Comparison of ENCODE assay signal across 14 cellular contexts in the genomic region with DNA sequence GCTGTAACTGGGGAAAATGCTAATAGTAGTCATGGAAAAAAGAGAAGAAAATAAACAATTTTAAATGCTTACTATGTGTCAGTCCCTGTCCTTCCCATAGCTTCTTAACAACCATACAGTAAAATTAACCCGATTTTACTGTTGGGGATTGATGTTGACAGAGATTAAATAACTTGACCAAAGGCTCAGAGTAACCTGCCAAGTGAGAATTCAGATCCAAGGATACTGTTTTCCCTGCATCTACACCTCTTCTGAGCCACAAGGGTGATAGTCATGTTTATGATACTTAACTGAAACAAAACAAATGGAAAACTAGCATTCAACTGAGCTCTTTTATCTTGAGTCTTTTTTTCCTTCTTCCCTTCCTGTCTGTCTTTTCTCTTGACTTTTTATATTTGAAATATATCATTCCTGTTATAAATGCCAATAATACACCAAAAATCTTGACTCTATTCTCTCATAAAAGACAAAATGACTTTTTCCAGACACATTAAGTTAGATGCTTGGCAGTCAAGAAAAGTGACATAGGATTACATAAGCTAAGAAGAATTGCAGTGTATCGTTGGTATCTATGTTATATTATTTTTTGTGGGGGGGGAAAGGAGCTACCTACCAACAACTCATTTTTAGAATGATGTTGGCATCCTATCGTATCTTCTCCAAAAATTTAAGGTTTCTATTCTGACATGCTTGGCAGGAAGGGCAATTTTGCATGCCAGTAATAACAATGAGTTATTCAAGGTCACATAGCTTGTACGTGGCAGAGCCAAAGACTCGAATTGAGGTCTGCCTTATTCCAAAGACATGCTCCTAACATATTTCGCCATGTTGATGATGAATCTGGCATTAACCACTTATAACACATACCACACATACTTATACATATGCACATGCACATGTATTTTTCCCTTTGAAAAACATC.
DNase-seq lines count a peak whose midpoint lies in the region; ATAC-seq and TF ChIP-seq lines count a peak whose summit lies in the region.
"Had no signal": no experiment of that assay in that cellular context is flagged by ENCODE, and none has a peak within 500 bp of the region (broad histone marks: within the 10 kb centered on the region; RNA-seq: fewer than 3 reads in every experiment).

No MANE protein-coding gene starts in this region.

- H3K27me3 ChIP-seq in SK-N-SH (ENCODE audit: insufficient read depth) = no peaks in the 10 kb centered on the region
- no peaks in the 10 kb centered on the region for H3K27me3 ChIP-seq in thymus (ENCODE audit: control insufficient read depth, insufficient read depth)
- no peaks in the 10 kb centered on the region for H3K27me3 ChIP-seq in tibial nerve
- no peaks in the 10 kb centered on the region for H3K27me3 ChIP-seq in uterus

- no peak overlapping the region for H2AFZ ChIP-seq in SK-N-SH (ENCODE audit: low read depth)

- H3K9me3 ChIP-seq in SK-N-SH (no peaks in the 10 kb centered on the region), thymus (ENCODE audit: control insufficient read depth) (no peaks in the 10 kb centered on the region), tibial nerve (no peaks in the 10 kb centered on the region), uterus (no peaks in the 10 kb centered on the region)
- H3K9me3 ChIP-seq: Caco-2, HAP-1 had no signal

- POLR2A ChIA-PET in SK-N-SH (lab: Yijun Ruan, JAX) = no interaction called here

- H3K79me2 ChIP-seq in SK-N-SH (ENCODE audit: insufficient read depth) = no peaks in the 10 kb centered on the region

- TF ChIP-seq CTCF in SK-N-SH (IDR thresholded peaks at IDR 0.05) = no peak
- no peak for TF ChIP-seq CTCF in GM13976 (IDR thresholded peaks at IDR 0.05; ENCODE audit: borderline replicate concordance, control extremely low read depth, extremely low read depth, insufficient read depth, missing control alignments)
- no peak for TF ChIP-seq CTCF in tibial nerve (IDR thresholded peaks at IDR 0.05)
- no peak for TF ChIP-seq CTCF in uterus (IDR thresholded peaks at IDR 0.05)

- TF ChIP-seq EP300 in SK-N-SH (IDR thresholded peaks at IDR 0.05; ENCODE audit: borderline replicate concordance in 1 of 2, low read depth in 1 of 2, low read length in 1 of 2) = no peak
- no peak for TF ChIP-seq EP300 in tibial nerve (IDR thresholded peaks at IDR 0.05)

- CTCF ChIA-PET in SK-N-SH (lab: Yijun Ruan, JAX) = no interaction called here

- H3K4me2 ChIP-seq in SK-N-SH = no peak overlapping the region

- no peak overlapping the region for H3K4me3 ChIP-seq in SK-N-SH (ENCODE audit: low read depth in 2 of 2, low read length in 1 of 2)
- H3K4me3 ChIP-seq in thymus (ENCODE audit: low read length) = no peak overlapping the region
- no peak overlapping the region for H3K4me3 ChIP-seq in tibial nerve
- no peak overlapping the region for H3K4me3 ChIP-seq in uterus
- H3K4me3 ChIP-seq: HAP-1 had no signal

- TF ChIP-seq RAD21 in SK-N-SH (IDR thresholded peaks at IDR 0.05; ENCODE audit: low read length) = no peak

- 35% methylated on average over 6 of the region's 6 CpGs for WGBS in SK-N-SH (ENCODE audit: low lambda C conversion rate)
- WGBS in thymus = 93% methylated on average over 6 of the region's 6 CpGs
- 35 to 36% methylated on average over 6 of the region's 6 CpGs for WGBS in tibial nerve, 2 donors

- H3K9ac ChIP-seq in SK-N-SH = no peak overlapping the region

- H3K9me2 ChIP-seq in SK-N-SH = no peaks in the 10 kb centered on the region

- no peaks in the 10 kb centered on the region for H4K20me1 ChIP-seq in SK-N-SH (ENCODE audit: insufficient read depth)

- TF ChIP-seq POLR2A in tibial nerve (IDR thresholded peaks at IDR 0.05) = no peak
- TF ChIP-seq POLR2A in uterus (IDR thresholded peaks at IDR 0.05) = no peak

- H3K36me3 ChIP-seq in SK-N-SH (replicated peaks in 1 of 2; ENCODE audit: control insufficient read depth in 1 of 2, insufficient read depth in 2 of 2, low read length in 1 of 2) (no peaks in the 10 kb centered on the region), thymus (ENCODE audit: control insufficient read depth, insufficient read depth) (no peaks in the 10 kb centered on the region), tibial nerve (no peaks in the 10 kb centered on the region), uterus (no peaks in the 10 kb centered on the region)
- H3K36me3 ChIP-seq: HAP-1 had no signal

- intact Hi-C loops in uterus (cut with DNase I; ENCODE audit: low total_unique reads) = no loop called here

- DNase-seq in SK-N-SH (no peak), astrocyte of the hippocampus (ENCODE audit: low read depth, low spot score) (peak; percentile 15), fibroblast of the conjunctiva (ENCODE audit: low read depth) (peak; percentile 9), GM13976 (ENCODE audit: low spot score) (no peak), tibial nerve (ENCODE audit: low spot score in 2 of 2) (no peak), uterus (no peak)
- DNase-seq: CD8-positive, alpha-beta memory T cell; DND-41; GDM1 had no signal

- ATAC-seq in SK-N-SH treated with all-trans-retinoic acid at 6 μM for 48 hours = peak; percentile 57

- peak overlapping the region in 1 of 2 experiments; percentile 20; a peak in 1 of 4 replicates for H3K27ac ChIP-seq in SK-N-SH (ENCODE audit: low read depth in 2 of 2, low read length in 1 of 2)
- H3K27ac ChIP-seq in thymus (ENCODE audit: low read depth) = peak overlapping the region; percentile 43
- H3K27ac ChIP-seq in tibial nerve = no peak overlapping the region
- H3K27ac ChIP-seq in uterus = no peak overlapping the region
- H3K27ac ChIP-seq: 22Rv1 had no signal

- H3K4me1 ChIP-seq in SK-N-SH (ENCODE audit: control insufficient read depth in 1 of 2, insufficient read depth in 2 of 2, low read depth in 1 of 2, low read length in 1 of 2) (no peaks in the 10 kb centered on the region), thymus (ENCODE audit: control insufficient read depth, insufficient read depth, low read length) (peaks cover 52% of the 10 kb centered on the region), tibial nerve (no peaks in the 10 kb centered on the region), uterus (no peaks in the 10 kb centered on the region)
- H3K4me1 ChIP-seq: HAP-1 had no signal

- in situ Hi-C loops in GM13976 (cut with MboI; ENCODE audit: low sequenced_read_pairs, unreplicated experiment) = no loop called here

- H3F3A ChIP-seq in SK-N-SH (replicated peaks; ENCODE audit: insufficient read depth) = no peaks in the 10 kb centered on the region

TF ChIP-seq in SK-N-SH treated with all-trans-retinoic acid at 6 μM for 48 hours, 23 proteins besides CTCF, POLR2A, EP300 and RAD21 (continues in another document):
- TF ChIP-seq ESRRG (CRISPR knock-in tag; IDR thresholded peaks at IDR 0.05) = no peak
- no peak for TF ChIP-seq ZNF70 (CRISPR knock-in tag; IDR thresholded peaks at IDR 0.05)
- no peak for TF ChIP-seq TCF4 (CRISPR knock-in tag; IDR thresholded peaks at IDR 0.05; ENCODE audit: borderline replicate concordance)
- TF ChIP-seq PPARA (CRISPR knock-in tag; IDR thresholded peaks at IDR 0.05; ENCODE audit: borderline replicate concordance) = no peak
- no peak; the same call in 1 of the 2 replicates for TF ChIP-seq GLIS3 (CRISPR knock-in tag; IDR thresholded peaks at IDR 0.05)
- no peak for TF ChIP-seq CSDC2 (CRISPR knock-in tag; IDR thresholded peaks at IDR 0.05)
- TF ChIP-seq BACH2 (CRISPR knock-in tag; IDR thresholded peaks at IDR 0.05; ENCODE audit: borderline replicate concordance) = no peak
- no peak for TF ChIP-seq ZC3H10 (CRISPR knock-in tag; IDR thresholded peaks at IDR 0.05)
- TF ChIP-seq ZNF8 (CRISPR knock-in tag; IDR thresholded peaks at IDR 0.05) = no peak
- no peak for TF ChIP-seq ZNF565 (CRISPR knock-in tag; conservative IDR thresholded peaks at IDR 0.05; ENCODE audit: low read depth)
- TF ChIP-seq, protein P1, sequence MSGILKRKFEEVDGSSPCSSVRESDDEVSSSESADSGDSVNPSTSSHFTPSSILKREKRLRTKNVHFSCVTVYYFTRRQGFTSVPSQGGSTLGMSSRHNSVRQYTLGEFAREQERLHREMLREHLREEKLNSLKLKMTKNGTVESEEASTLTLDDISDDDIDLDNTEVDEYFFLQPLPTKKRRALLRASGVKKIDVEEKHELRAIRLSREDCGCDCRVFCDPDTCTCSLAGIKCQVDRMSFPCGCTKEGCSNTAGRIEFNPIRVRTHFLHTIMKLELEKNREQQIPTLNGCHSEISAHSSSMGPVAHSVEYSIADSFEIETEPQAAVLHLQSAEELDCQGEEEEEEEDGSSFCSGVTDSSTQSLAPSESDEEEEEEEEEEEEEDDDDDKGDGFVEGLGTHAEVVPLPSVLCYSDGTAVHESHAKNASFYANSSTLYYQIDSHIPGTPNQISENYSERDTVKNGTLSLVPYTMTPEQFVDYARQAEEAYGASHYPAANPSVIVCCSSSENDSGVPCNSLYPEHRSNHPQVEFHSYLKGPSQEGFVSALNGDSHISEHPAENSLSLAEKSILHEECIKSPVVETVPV (CRISPR knock-in tag; IDR thresholded peaks at IDR 0.05) = no peak

TF ChIP-seq in SK-N-SH, 30 proteins besides CTCF, POLR2A, EP300 and RAD21 (continues in another document):
- TF ChIP-seq, protein P2, sequence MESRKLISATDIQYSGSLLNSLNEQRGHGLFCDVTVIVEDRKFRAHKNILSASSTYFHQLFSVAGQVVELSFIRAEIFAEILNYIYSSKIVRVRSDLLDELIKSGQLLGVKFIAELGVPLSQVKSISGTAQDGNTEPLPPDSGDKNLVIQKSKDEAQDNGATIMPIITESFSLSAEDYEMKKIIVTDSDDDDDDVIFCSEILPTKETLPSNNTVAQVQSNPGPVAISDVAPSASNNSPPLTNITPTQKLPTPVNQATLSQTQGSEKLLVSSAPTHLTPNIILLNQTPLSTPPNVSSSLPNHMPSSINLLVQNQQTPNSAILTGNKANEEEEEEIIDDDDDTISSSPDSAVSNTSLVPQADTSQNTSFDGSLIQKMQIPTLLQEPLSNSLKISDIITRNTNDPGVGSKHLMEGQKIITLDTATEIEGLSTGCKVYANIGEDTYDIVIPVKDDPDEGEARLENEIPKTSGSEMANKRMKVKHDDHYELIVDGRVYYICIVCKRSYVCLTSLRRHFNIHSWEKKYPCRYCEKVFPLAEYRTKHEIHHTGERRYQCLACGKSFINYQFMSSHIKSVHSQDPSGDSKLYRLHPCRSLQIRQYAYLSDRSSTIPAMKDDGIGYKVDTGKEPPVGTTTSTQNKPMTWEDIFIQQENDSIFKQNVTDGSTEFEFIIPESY (IDR thresholded peaks at IDR 0.05; ENCODE audit: borderline replicate concordance, low read depth) = no peak
- TF ChIP-seq EZH2phosphoT487 (IDR thresholded peaks at IDR 0.05; ENCODE audit: borderline replicate concordance, low read depth) (no peak), RXRA (IDR thresholded peaks at IDR 0.05; ENCODE audit: borderline replicate concordance, low read depth) (no peak), TAF1 (IDR thresholded peaks at IDR 0.05; ENCODE audit: borderline replicate concordance, low read depth, low read length) (no peak), MXI1 (IDR thresholded peaks at IDR 0.05; ENCODE audit: low read depth, low read length) (no peak)

Comparison
In these comparisons a context has a peak if more than half of its experiments do, and no peak if none do; other contexts are left out.
1. DNase-seq: peak in astrocyte of the hippocampus (single experiment) and fibroblast of the conjunctiva (single experiment); none in SK-N-SH (single experiment), GM13976 (single experiment), tibial nerve (0 of 2) and uterus (0 of 2).